1 cellular context compared by ENCODE assay signal in the genomic region with DNA sequence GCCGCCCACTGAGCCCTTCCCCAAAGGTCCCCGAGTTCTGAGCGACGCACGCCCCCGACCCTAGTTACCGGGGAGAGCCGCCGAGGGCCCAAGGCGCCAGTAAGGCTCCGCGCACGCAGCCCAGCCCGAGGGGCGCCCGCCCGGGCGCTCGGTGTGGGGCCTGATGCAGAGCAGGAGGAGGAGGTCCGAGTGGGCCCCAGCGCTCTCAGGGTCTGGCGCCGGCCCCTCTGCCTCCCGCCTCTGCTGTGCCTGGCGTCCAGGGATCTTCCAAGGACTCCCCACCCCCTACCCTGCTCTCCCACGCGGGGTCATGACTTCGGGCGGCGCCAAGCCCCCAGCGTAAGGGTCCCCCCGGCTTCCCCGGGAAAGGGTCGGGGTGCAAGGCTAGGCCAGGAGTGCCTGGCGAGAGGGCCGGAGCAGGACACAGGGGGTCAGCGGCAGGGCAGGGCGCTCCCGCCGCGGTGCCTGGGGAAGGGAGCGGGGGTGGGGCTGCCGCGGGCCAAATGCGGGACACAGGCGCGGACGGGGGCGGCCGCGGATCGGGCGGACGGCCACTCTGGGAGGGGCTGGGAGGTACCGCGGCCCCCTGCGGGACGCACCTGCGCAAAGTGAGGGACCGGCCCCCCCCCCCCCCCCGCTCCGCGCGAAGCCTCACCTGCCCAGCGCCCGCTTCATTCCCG.
TF ChIP-seq lines count a peak whose summit lies in the region.

No MANE protein-coding gene starts in this region.

TF ChIP-seq in endothelial cell of umbilical vein, 7 proteins besides CTCF, POLR2A, EP300 and RAD21 (continued from another document):
- TF ChIP-seq, protein P1, sequence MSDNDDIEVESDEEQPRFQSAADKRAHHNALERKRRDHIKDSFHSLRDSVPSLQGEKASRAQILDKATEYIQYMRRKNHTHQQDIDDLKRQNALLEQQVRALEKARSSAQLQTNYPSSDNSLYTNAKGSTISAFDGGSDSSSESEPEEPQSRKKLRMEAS (IDR thresholded peaks at IDR 0.05; ENCODE audit: insufficient read depth, insufficient read length) = no peak
- TF ChIP-seq MYC (IDR thresholded peaks at IDR 0.05; ENCODE audit: low read depth, low read length) = no peak
- TF ChIP-seq EZH2 (IDR thresholded peaks at IDR 0.05; ENCODE audit: borderline replicate concordance, low read depth, low read length, severe bottlenecking) = no peak
